ENCODE assay signal across 1 cellular context in genomic region chr22:37849089-37849751, GRCh38.
A peak's percentile ranks its signal among the peaks of the same experiment; 100 is the strongest.
TF ChIP-seq lines count a peak whose summit lies in the region.

TSS of gene EIF3L (plus strand) at chr22:37849419. CDS start at chr22:37849450, 31 bp downstream.

TF ChIP-seq in K562, 482 proteins besides CTCF, POLR2A, EP300 and RAD21 (continued from another document and continues in another):
- 0 out of 2 replicates have a peak, but pooled peaks have one; percentile 14 for TF ChIP-seq ESRRA (IDR thresholded peaks at IDR 0.05; ENCODE audit: borderline replicate concordance, low read depth)
- TF ChIP-seq DIDO1 (tag; IDR thresholded peaks at IDR 0.05; ENCODE audit: low read depth) = 0 out of 2 replicates have a peak, but pooled peaks have one; percentile 41
- no peak for TF ChIP-seq NFYB (IDR thresholded peaks at IDR 0.05; ENCODE audit: extremely low read depth, insufficient read length)
- peak; percentile 62 for TF ChIP-seq C11orf30 (IDR thresholded peaks at IDR 0.05; ENCODE audit: low read depth)
- TF ChIP-seq GMEB1 (CRISPR knock-in tag; IDR thresholded peaks at IDR 0.05) = no peak
- no peak for TF ChIP-seq RUNX1 (IDR thresholded peaks at IDR 0.05; ENCODE audit: low read depth)
- TF ChIP-seq RCOR1 (IDR thresholded peaks at IDR 0.05; ENCODE audit: borderline replicate concordance in 1 of 2, low read depth in 2 of 2, low read length in 2 of 2) = no peak
- no peak for TF ChIP-seq SREBF1 (IDR thresholded peaks at IDR 0.05; ENCODE audit: borderline replicate concordance, low read depth, low read length)
- peak; percentile 83 for TF ChIP-seq HCFC1 (IDR thresholded peaks at IDR 0.05; ENCODE audit: low read depth, low read length)
- TF ChIP-seq TBL1XR1 (IDR thresholded peaks at IDR 0.05; ENCODE audit: low read length in 2 of 2) = no peak
- no peak for TF ChIP-seq ID3 (CRISPR knock-in tag; IDR thresholded peaks at IDR 0.05)
- TF ChIP-seq ID3 (tag; IDR thresholded peaks at IDR 0.05) = 0 out of 2 replicates have a peak, but pooled peaks have one; percentile 19
- no peak for TF ChIP-seq LARP7 (IDR thresholded peaks at IDR 0.05)
- TF ChIP-seq ETV6 (IDR thresholded peaks at IDR 0.05; ENCODE audit: borderline replicate concordance in 1 of 2, low read depth in 2 of 2, low read length in 1 of 2) = no peak
- TF ChIP-seq ETV6 (CRISPR knock-in tag; IDR thresholded peaks at IDR 0.05; ENCODE audit: borderline replicate concordance) = no peak
- no peak for TF ChIP-seq HBP1 (CRISPR knock-in tag; IDR thresholded peaks at IDR 0.05)
- no peak for TF ChIP-seq ZNF184 (CRISPR knock-in tag; IDR thresholded peaks at IDR 0.05)
- no peak for TF ChIP-seq WHSC1 (IDR thresholded peaks at IDR 0.05; ENCODE audit: low read length)
- TF ChIP-seq ARID2 (IDR thresholded peaks at IDR 0.05) = no peak
- TF ChIP-seq CTBP1 (IDR thresholded peaks at IDR 0.05; ENCODE audit: borderline replicate concordance) = no peak
- peak; percentile 48 for TF ChIP-seq SAP30 (IDR thresholded peaks at IDR 0.05; ENCODE audit: borderline replicate concordance, insufficient read depth, low read depth, low read length, poor library complexity, severe bottlenecking)
- no peak for TF ChIP-seq RNF2 (IDR thresholded peaks at IDR 0.05)
- TF ChIP-seq TCF7L2 (IDR thresholded peaks at IDR 0.05; ENCODE audit: low read depth, low read length) = no peak
- no peak for TF ChIP-seq MTA2 (IDR thresholded peaks at IDR 0.05; ENCODE audit: low read depth)
- TF ChIP-seq E2F3 (CRISPR knock-in tag; IDR thresholded peaks at IDR 0.05) = no peak
- no peak for TF ChIP-seq MLX (CRISPR knock-in tag; conservative IDR thresholded peaks at IDR 0.05)
- TF ChIP-seq PKNOX1 (IDR thresholded peaks at IDR 0.05) = peak; percentile 22; the same call in 1 of the 2 replicates
- TF ChIP-seq ETS2 (tag; IDR thresholded peaks at IDR 0.05; ENCODE audit: borderline replicate concordance, poor library complexity, severe bottlenecking) = no peak
- TF ChIP-seq ELK3 (CRISPR knock-in tag; IDR thresholded peaks at IDR 0.05) = no peak
- no peak for TF ChIP-seq RFX7 (CRISPR knock-in tag; IDR thresholded peaks at IDR 0.05)
- 0 out of 4 replicates have a peak, but pooled peaks have one; percentile 27 to 33 for TF ChIP-seq FOXK2 (conservative IDR thresholded peaks at IDR 0.05 in 1 of 2, IDR thresholded peaks at IDR 0.05 in 1 of 2; ENCODE audit: low read depth in 2 of 2)
- TF ChIP-seq EZH2 (IDR thresholded peaks at IDR 0.05; ENCODE audit: borderline replicate concordance, low read depth, low read length) = no peak
- no peak for TF ChIP-seq HMBOX1 (IDR thresholded peaks at IDR 0.05)
- TF ChIP-seq THAP12 (CRISPR knock-in tag; IDR thresholded peaks at IDR 0.05) = no peak
- TF ChIP-seq MECOM (CRISPR knock-in tag; IDR thresholded peaks at IDR 0.05) = 0 out of 2 replicates have a peak, but pooled peaks have one; percentile 32
- no peak for TF ChIP-seq THRB (CRISPR knock-in tag; conservative IDR thresholded peaks at IDR 0.05)
- no peak for TF ChIP-seq HDAC3 (IDR thresholded peaks at IDR 0.05; ENCODE audit: borderline replicate concordance, partially characterized antibody)
- 0 out of 2 replicates have a peak, but pooled peaks have one; percentile 77 for TF ChIP-seq CBX1 (IDR thresholded peaks at IDR 0.05; ENCODE audit: low read depth)
- no peak for TF ChIP-seq SP2 (IDR thresholded peaks at IDR 0.05; ENCODE audit: extremely low read depth, low read depth, low read length, poor library complexity, severe bottlenecking)
- peak; percentile 51 for TF ChIP-seq POU5F1 (IDR thresholded peaks at IDR 0.05; ENCODE audit: borderline replicate concordance, low read depth, low read length, partially characterized antibody)
- no peak for TF ChIP-seq E2F5 (CRISPR knock-in tag; IDR thresholded peaks at IDR 0.05)
- TF ChIP-seq ZNF75A (CRISPR knock-in tag; IDR thresholded peaks at IDR 0.05) = no peak
- TF ChIP-seq NKRF (IDR thresholded peaks at IDR 0.05; ENCODE audit: borderline replicate concordance) = no peak; the same call in 1 of the 2 replicates
- TF ChIP-seq ZBTB26 (CRISPR knock-in tag; IDR thresholded peaks at IDR 0.05) = no peak
- no peak for TF ChIP-seq ZNF436 (CRISPR knock-in tag; IDR thresholded peaks at IDR 0.05)
- peak; percentile 39; the same call in 1 of the 2 replicates for TF ChIP-seq JUND (IDR thresholded peaks at IDR 0.05; ENCODE audit: borderline replicate concordance, low read depth, low read length)
- no peak for TF ChIP-seq JUND (tag; IDR thresholded peaks at IDR 0.05; ENCODE audit: borderline replicate concordance, low read depth, low read length)
- TF ChIP-seq ZNF316 (IDR thresholded peaks at IDR 0.05) = no peak
- TF ChIP-seq HEY1 (CRISPR knock-in tag; IDR thresholded peaks at IDR 0.05; ENCODE audit: borderline replicate concordance) = no peak
- TF ChIP-seq ZNF311 (CRISPR knock-in tag; IDR thresholded peaks at IDR 0.05) = no peak
- TF ChIP-seq TAL1 (IDR thresholded peaks at IDR 0.05) = no peak
- TF ChIP-seq NBN (IDR thresholded peaks at IDR 0.05; ENCODE audit: low read depth) = no peak
- no peak for TF ChIP-seq NELFE (IDR thresholded peaks at IDR 0.05; ENCODE audit: insufficient read depth, insufficient read length)
